In the genomic region with DNA sequence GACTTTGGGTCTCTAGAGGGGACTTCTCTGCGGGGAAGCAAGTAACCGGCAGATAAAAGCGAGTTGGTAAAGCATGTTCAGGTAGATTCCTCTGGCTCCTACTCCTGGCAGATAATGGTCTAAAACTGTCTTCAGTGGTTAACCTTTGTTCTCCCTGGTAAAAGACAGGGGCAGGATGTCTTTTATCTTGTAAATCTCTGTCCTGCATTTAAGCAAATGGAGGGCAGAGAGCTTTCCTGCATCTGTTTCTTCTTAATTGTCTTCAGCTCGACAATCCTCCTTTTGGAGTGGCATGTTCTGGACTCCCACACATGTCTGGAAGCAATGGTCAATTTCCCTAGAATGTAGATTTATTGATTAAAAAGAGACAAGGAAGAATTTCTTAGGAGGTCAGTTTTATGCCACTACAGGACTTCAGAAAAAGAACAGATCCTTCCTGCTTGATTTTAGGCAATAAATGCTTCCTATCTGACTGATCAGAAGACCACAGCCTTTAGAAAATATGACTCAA, we compare ENCODE assay signal across 31 cellular contexts. TPM values are rescaled to one million over a fixed set of nuclear protein-coding genes. Genes with fewer than 3 reads are reported as not detected.
DNase-seq lines count a peak whose midpoint lies in the region; ATAC-seq and TF ChIP-seq lines count a peak whose summit lies in the region.
"Had no signal": no experiment of that assay in that cellular context is flagged by ENCODE, and none has a peak within 500 bp of the region (broad histone marks: within the 10 kb centered on the region; RNA-seq: fewer than 3 reads in every experiment).

No MANE protein-coding gene starts in this region.

- H3K27me3 ChIP-seq in HUES48 (ENCODE audit: control insufficient read depth, insufficient read depth, low read length), result no peaks in the 10 kb centered on the region
- H3K27me3 ChIP-seq: gastrocnemius medialis, left lung, right atrium auricular region, SJCRH30, testis had no signal

- CTCF ChIA-PET in activated CD8-positive, alpha-beta T cell treated with anti-CD3 and anti-CD28 coated beads for 36 hours (lab: Charles Lee), result no interaction called here

- no peaks in the 10 kb centered on the region for H3K36me3 ChIP-seq in HUES48 (ENCODE audit: control insufficient read depth, insufficient read depth, low read length)
- H3K36me3 ChIP-seq: esophagus squamous epithelium, gastrocnemius medialis, left lung, right atrium auricular region, SJCRH30, spleen had no signal

- no peak overlapping the region for H3K4me3 ChIP-seq in HUES48 (ENCODE audit: low read depth, low read length)
- H3K4me3 ChIP-seq: coronary artery, esophagus squamous epithelium, gastrocnemius medialis, left lung, right atrium auricular region, SJCRH30, spleen, testis had no signal

- H3K4me3 Mint-ChIP-seq in T-helper 17 cell (no peak overlapping the region), neural crest cell (no peak overlapping the region)
- no peak overlapping the region for H3K4me3 Mint-ChIP-seq in activated CD8-positive, alpha-beta T cell treated with anti-CD3 and anti-CD28 coated beads for 36 hours
- H3K4me3 Mint-ChIP-seq: activated CD4-positive, alpha-beta memory T cell treated with anti-CD3 and anti-CD28 coated beads for 36 hours; stimulated activated memory B cell treated with anti-CD40 and anti-IgM and Interleukin-4, amounts not matched to agents 10 μg/mL and 1 μg/mL and 100 μg/mL, for 72 hours had no signal

- H3K4me1 Mint-ChIP-seq in T-helper 17 cell (peaks cover 4% of the 10 kb centered on the region), neural crest cell (peaks cover 13% of the 10 kb centered on the region)
- H3K4me1 Mint-ChIP-seq in activated CD8-positive, alpha-beta T cell treated with anti-CD3 and anti-CD28 coated beads for 36 hours (ENCODE audit: low read depth), result peaks cover 5% of the 10 kb centered on the region
- H3K4me1 Mint-ChIP-seq: stimulated activated memory B cell treated with anti-CD40 and anti-IgM and Interleukin-4, amounts not matched to agents 10 μg/mL and 1 μg/mL and 100 μg/mL, for 72 hours had no signal

- H3K4me1 ChIP-seq in HUES48 (ENCODE audit: control insufficient read depth, insufficient read depth, low read length), result peaks cover 23% of the 10 kb centered on the region
- H3K4me1 ChIP-seq: esophagus squamous epithelium, gastrocnemius medialis, left lung, parathyroid adenoma, right atrium auricular region, spleen had no signal

- H3K9ac ChIP-seq in HUES48 (ENCODE audit: low read depth, low read length), result peak overlapping the region; percentile 53; the same call in 1 of the 2 replicates
- H3K9ac ChIP-seq: parathyroid adenoma had no signal

- intact Hi-C loops in activated CD8-positive, alpha-beta T cell treated with anti-CD3 and anti-CD28 coated beads for 36 hours (cut with micrococcal nuclease), result no loop called here

- H3K36me3 Mint-ChIP-seq in T-helper 17 cell (ENCODE audit: low read depth) (peaks cover 2% of the 10 kb centered on the region), neural crest cell (ENCODE audit: low read depth) (no peaks in the 10 kb centered on the region)
- H3K36me3 Mint-ChIP-seq in activated CD8-positive, alpha-beta T cell treated with anti-CD3 and anti-CD28 coated beads for 36 hours (ENCODE audit: low read depth), result no peaks in the 10 kb centered on the region
- H3K36me3 Mint-ChIP-seq: stimulated activated memory B cell treated with anti-CD40 and anti-IgM and Interleukin-4, amounts not matched to agents 10 μg/mL and 1 μg/mL and 100 μg/mL, for 72 hours had no signal

- DNase-seq in T-helper 17 cell (no peak), iPS DF 4.7 (ENCODE audit: extremely low read depth, low spot score) (peak; percentile 81), neural crest cell (ENCODE audit: low read depth, low spot score) (no peak), NAMALWA (ENCODE audit: low spot score) (no peak), kidney tubule cell (ENCODE audit: low spot score) (no peak)
- no peak for DNase-seq in activated CD8-positive, alpha-beta T cell treated with anti-CD3 and anti-CD28 coated beads for 36 hours
- DNase-seq: activated CD4-positive, alpha-beta memory T cell treated with anti-CD3 and anti-CD28 coated beads for 36 hours; anterior cingulate cortex; C1 segment of cervical spinal cord; EL; esophagus squamous epithelium; gastrocnemius medialis; Kasumi-1; left lung; midbrain; MV-4-11; NCI-H69; SJCRH30; spleen; stimulated activated CD4-positive, alpha-beta T cell treated with anti-CD3 and anti-CD28 coated beads, Interleukin-4, amount 100 ng/mL, for 1 hour; testis had no signal

- ATAC-seq in T-helper 17 cell, result no peak
- ATAC-seq in activated CD8-positive, alpha-beta T cell treated with anti-CD3 and anti-CD28 coated beads for 36 hours, result no peak
- ATAC-seq: activated naive CD4-positive, alpha-beta T cell treated with anti-CD3 and anti-CD28 coated beads, Interleukin-2, amount 50 U/mL, for 72 hours; gastrocnemius medialis; left lung; stimulated activated memory B cell treated with anti-CD40 and anti-IgM and Interleukin-4, amounts not matched to agents 10 μg/mL and 1 μg/mL and 100 μg/mL, for 72 hours had no signal

- POLR2A ChIA-PET in activated CD8-positive, alpha-beta T cell treated with anti-CD3 and anti-CD28 coated beads for 36 hours (lab: Charles Lee), result no interaction called here

- H3K9me3 Mint-ChIP-seq in neural crest cell, result no peaks in the 10 kb centered on the region
- H3K9me3 Mint-ChIP-seq in activated CD8-positive, alpha-beta T cell treated with anti-CD3 and anti-CD28 coated beads for 36 hours, result peaks cover 12% of the 10 kb centered on the region

- no peaks in the 10 kb centered on the region for H3K9me3 ChIP-seq in HUES48 (ENCODE audit: control insufficient read depth, insufficient read depth, low read length)
- H3K9me3 ChIP-seq in T-helper 17 cell (ENCODE audit: control insufficient read depth, low read length, poor library complexity, severe bottlenecking), result peaks cover 8% of the 10 kb centered on the region
- H3K9me3 ChIP-seq: esophagus squamous epithelium, gastrocnemius medialis, right atrium auricular region, SJCRH30, testis had no signal

- H3K27ac ChIP-seq in HUES48 (ENCODE audit: low read depth, low read length), result peak overlapping the region; percentile 89
- H3K27ac ChIP-seq: coronary artery, esophagus squamous epithelium, gastrocnemius medialis, left lung, parathyroid adenoma, right atrium auricular region, SJCRH30, spleen had no signal

- H3K27ac Mint-ChIP-seq in T-helper 17 cell (peak overlapping the region; percentile 5), neural crest cell (ENCODE audit: unreplicated experiment) (peak overlapping the region; percentile 76)
- no peak overlapping the region for H3K27ac Mint-ChIP-seq in activated CD8-positive, alpha-beta T cell treated with anti-CD3 and anti-CD28 coated beads for 36 hours
- H3K27ac Mint-ChIP-seq: activated CD4-positive, alpha-beta memory T cell treated with anti-CD3 and anti-CD28 coated beads for 36 hours; activated naive CD4-positive, alpha-beta T cell treated with anti-CD3 and anti-CD28 coated beads, Interleukin-2, amount 50 U/mL, for 72 hours; activated T-helper 2 cell treated with anti-CD3 and anti-CD28 coated beads, Interferon-gamma antibody, Interleukin-2, Interleukin-4, amounts not matched to agents 10 μg/mL and 5 μg/mL and 100 μg/mL, durations not matched to agents 14 hours and 24 hours and 36 hours; stimulated activated memory B cell treated with anti-CD40 and anti-IgM and Interleukin-4, amounts not matched to agents 10 μg/mL and 1 μg/mL and 100 μg/mL, for 72 hours had no signal

- H3K27me3 Mint-ChIP-seq in T-helper 17 cell (peaks cover 10% of the 10 kb centered on the region), neural crest cell (ENCODE audit: low read depth) (peaks cover 14% of the 10 kb centered on the region)
- H3K27me3 Mint-ChIP-seq in activated CD8-positive, alpha-beta T cell treated with anti-CD3 and anti-CD28 coated beads for 36 hours, result peaks cover 14% of the 10 kb centered on the region

- no peak for TF ChIP-seq CTCF in neural crest cell (conservative IDR thresholded peaks at IDR 0.05)
- no peak for TF ChIP-seq CTCF in activated CD8-positive, alpha-beta T cell treated with anti-CD3 and anti-CD28 coated beads for 36 hours (IDR thresholded peaks at IDR 0.05)

RNA-seq across cellular contexts. Expression of gene C7orf33, which starts 16.6 kb away (rescaled TPM):
- total RNA-seq in T-helper 17 cell (not detected), neural crest cell (not detected in 2 replicates)
- not detected for total RNA-seq in activated CD8-positive, alpha-beta T cell treated with anti-CD3 and anti-CD28 coated beads for 36 hours
- total RNA-seq: activated CD4-positive, alpha-beta memory T cell treated with anti-CD3 and anti-CD28 coated beads for 36 hours; activated naive CD4-positive, alpha-beta T cell treated with anti-CD3 and anti-CD28 coated beads, Interleukin-2, amount 50 U/mL, for 72 hours; activated T-helper 2 cell treated with anti-CD3 and anti-CD28 coated beads, Interferon-gamma antibody, Interleukin-2, Interleukin-4, amounts not matched to agents 10 μg/mL and 5 μg/mL and 100 μg/mL, durations not matched to agents 14 hours and 24 hours and 36 hours; esophagus squamous epithelium; gastrocnemius medialis; HT1080; left lung; naive thymus-derived CD8-positive, alpha-beta T cell; right atrium auricular region; spleen; T-helper 2 cell treated with Interferon-gamma antibody and Interleukin-4, amounts not matched to agents 100 ng/mL and 5 ng/mL, for 36 hours had no signal
